Comparison of ENCODE assay signal across 10 cellular contexts in genomic region chr20:38075161-38075998, GRCh38. TPM values are rescaled to one million over a fixed set of nuclear protein-coding genes. Genes with fewer than 3 reads are reported as not detected.
DNase-seq lines count a peak whose midpoint lies in the region; ATAC-seq and TF ChIP-seq lines count a peak whose summit lies in the region.
"Had no signal": no experiment of that assay in that cellular context is flagged by ENCODE, and none has a peak within 500 bp of the region (broad histone marks: within the 10 kb centered on the region; RNA-seq: fewer than 3 reads in every experiment).

No MANE protein-coding gene starts in this region.

- no peak overlapping the region for H3K4me3 Mint-ChIP-seq in CD4-positive, alpha-beta memory T cell
- H3K4me3 Mint-ChIP-seq in progenitor cell of endocrine pancreas (ENCODE audit: low read depth): no peak overlapping the region
- H3K4me3 Mint-ChIP-seq in activated CD4-positive, alpha-beta memory T cell treated with anti-CD3 and anti-CD28 coated beads for 36 hours: no peak overlapping the region
- H3K4me3 Mint-ChIP-seq: activated naive CD4-positive, alpha-beta T cell treated with anti-CD3 and anti-CD28 coated beads for 36 hours had no signal

- no peaks in the 10 kb centered on the region for H3K27me3 Mint-ChIP-seq in CD4-positive, alpha-beta memory T cell
- no peaks in the 10 kb centered on the region for H3K27me3 Mint-ChIP-seq in progenitor cell of endocrine pancreas
- no peaks in the 10 kb centered on the region for H3K27me3 Mint-ChIP-seq in activated CD4-positive, alpha-beta memory T cell treated with anti-CD3 and anti-CD28 coated beads for 36 hours

- no peak overlapping the region for H3K4me3 ChIP-seq in CD4-positive, alpha-beta memory T cell (ENCODE audit: low read length in 2 of 2)
- H3K4me3 ChIP-seq in RWPE2 (ENCODE audit: severe bottlenecking): no peak overlapping the region
- H3K4me3 ChIP-seq in ovary: no peak overlapping the region

- ATAC-seq in RWPE2 (ENCODE audit: low read depth) (no peak), left ventricle myocardium superior (peak; percentile 51)

- H3K36me3 Mint-ChIP-seq in CD4-positive, alpha-beta memory T cell: peaks cover 55 to 85% of the 10 kb centered on the region in 2 donors
- H3K36me3 Mint-ChIP-seq in progenitor cell of endocrine pancreas (ENCODE audit: insufficient read depth): peaks cover 44% of the 10 kb centered on the region
- H3K36me3 Mint-ChIP-seq in activated CD4-positive, alpha-beta memory T cell treated with anti-CD3 and anti-CD28 coated beads for 36 hours: peaks cover 53% of the 10 kb centered on the region

- CTCF ChIA-PET in CD4-positive, alpha-beta memory T cell (lab: Charles Lee; ENCODE audit: partially characterized antibody): interaction anchor here (1.1 to 3.1 kb wide), 7 partner anchors 8 to 146 kb away, joined by 3 to 16 read pairs (median 4); no protein-coding TSS in a partner anchor
- CTCF ChIA-PET in activated CD4-positive, alpha-beta memory T cell treated with anti-CD3 and anti-CD28 coated beads for 36 hours (lab: Charles Lee): interaction anchor here (1.2 to 7.1 kb wide), 4 partner anchors 13 to 148 kb away, joined by 3 to 119 read pairs (median 16); no protein-coding TSS in a partner anchor

- H3K27ac ChIP-seq in CD4-positive, alpha-beta memory T cell (ENCODE audit: low read depth, low read length): no peak overlapping the region
- H3K27ac ChIP-seq in RWPE2 (ENCODE audit: poor library complexity, severe bottlenecking): peak overlapping the region; percentile 51
- H3K27ac ChIP-seq in ovary: no peak overlapping the region

- WGBS in ovary, 3 donors: 64 to 80% (median 72%) methylated on average over 3 of the region's 3 CpGs

- no peaks in the 10 kb centered on the region for H3K27me3 ChIP-seq in CD4-positive, alpha-beta memory T cell (ENCODE audit: insufficient read depth, low read length)
- H3K27me3 ChIP-seq in RWPE2 (ENCODE audit: insufficient read depth, poor library complexity, severe bottlenecking) (no peaks in the 10 kb centered on the region), ovary (no peaks in the 10 kb centered on the region)

- TF ChIP-seq POLR2A in ovary (IDR thresholded peaks at IDR 0.05): no peak

- POLR2A ChIA-PET in CD4-positive, alpha-beta memory T cell (lab: Charles Lee; ENCODE audit: partially characterized antibody): interaction anchor here (1.0 kb wide), 1 partner anchor 8 kb away, joined by 3 read pairs; no protein-coding TSS in a partner anchor
- POLR2A ChIA-PET in activated CD4-positive, alpha-beta memory T cell treated with anti-CD3 and anti-CD28 coated beads for 36 hours (lab: Charles Lee): interaction anchor here (0.6 kb wide), 1 partner anchor 704 kb away, joined by 3 read pairs; no protein-coding TSS in a partner anchor

- no peak for DNase-seq in CD4-positive, alpha-beta memory T cell
- DNase-seq in RWPE2 (ENCODE audit: low spot score): no peak
- no peak for DNase-seq in left ventricle myocardium superior
- DNase-seq in progenitor cell of endocrine pancreas (ENCODE audit: low spot score, unreplicated experiment): no peak
- no peak for DNase-seq in COLO829 (ENCODE audit: low spot score)
- DNase-seq in ovary: no peak
- DNase-seq in DMS79 treated with DMSO at 0.1 percent for 48 hours (lab: John Stamatoyannopoulos, UW): no peak
- no peak for DNase-seq in activated CD4-positive, alpha-beta memory T cell treated with anti-CD3 and anti-CD28 coated beads for 36 hours
- DNase-seq: activated naive CD4-positive, alpha-beta T cell treated with anti-CD3 and anti-CD28 coated beads for 36 hours; cerebellar nuclear complex had no signal

- peaks cover 0 to 1% (median 0%) of the 10 kb centered on the region in 8 donors for H3K9me3 Mint-ChIP-seq in CD4-positive, alpha-beta memory T cell
- H3K9me3 Mint-ChIP-seq in progenitor cell of endocrine pancreas (ENCODE audit: low read depth): peaks cover 10% of the 10 kb centered on the region
- H3K9me3 Mint-ChIP-seq in activated CD4-positive, alpha-beta memory T cell treated with anti-CD3 and anti-CD28 coated beads for 36 hours: peaks cover 3% of the 10 kb centered on the region
- H3K9me3 Mint-ChIP-seq: activated naive CD4-positive, alpha-beta T cell treated with anti-CD3 and anti-CD28 coated beads for 36 hours had no signal

- intact Hi-C loops in CD4-positive, alpha-beta memory T cell (cut with micrococcal nuclease): no loop called here
- intact Hi-C loops in left ventricle myocardium superior (cut with micrococcal nuclease): loop anchor here (10.0 kb wide), 1 partner anchor 89 kb away; the partner anchor contains the start of gene TGM2
- intact Hi-C loops in ovary (cut with DNase I): loop anchor here in 1 of 4 donors (10.0 kb wide), 1 partner anchor 79 kb away; no protein-coding TSS in a partner anchor
- intact Hi-C loops in activated CD4-positive, alpha-beta memory T cell treated with anti-CD3 and anti-CD28 coated beads for 36 hours (cut with micrococcal nuclease): no loop called here

- H3K36me3 ChIP-seq in CD4-positive, alpha-beta memory T cell (ENCODE audit: insufficient read depth, low read length): peaks cover 23% of the 10 kb centered on the region
- H3K36me3 ChIP-seq in RWPE2 (ENCODE audit: low read depth) (peaks cover 85% of the 10 kb centered on the region), ovary (no peaks in the 10 kb centered on the region)

- no peak for TF ChIP-seq CTCF in RWPE2 (IDR thresholded peaks at IDR 0.05; ENCODE audit: poor library complexity, severe bottlenecking)
- TF ChIP-seq CTCF in progenitor cell of endocrine pancreas (IDR thresholded peaks at IDR 0.05; ENCODE audit: unreplicated experiment): no peak
- TF ChIP-seq CTCF in ovary (IDR thresholded peaks at IDR 0.05): no peak

- H3K4me1 Mint-ChIP-seq in CD4-positive, alpha-beta memory T cell: peaks cover 14 to 28% (median 23%) of the 10 kb centered on the region in 4 donors
- H3K4me1 Mint-ChIP-seq in progenitor cell of endocrine pancreas (ENCODE audit: low read depth): peaks cover 11% of the 10 kb centered on the region
- peaks cover 16% of the 10 kb centered on the region for H3K4me1 Mint-ChIP-seq in activated CD4-positive, alpha-beta memory T cell treated with anti-CD3 and anti-CD28 coated beads for 36 hours (ENCODE audit: low read depth)

- H3K9me3 ChIP-seq in CD4-positive, alpha-beta memory T cell (ENCODE audit: control insufficient read depth in 1 of 2, low read length in 2 of 2): no peaks in the 10 kb centered on the region
- no peaks in the 10 kb centered on the region for H3K9me3 ChIP-seq in RWPE2 (ENCODE audit: severe bottlenecking)
- no peaks in the 10 kb centered on the region for H3K9me3 ChIP-seq in ovary

- no peak for TF ChIP-seq EP300 in ovary (IDR thresholded peaks at IDR 0.05)

- peak overlapping the region in 4 of 7 donors; percentile 1 to 46 (median 31) for H3K27ac Mint-ChIP-seq in CD4-positive, alpha-beta memory T cell
- H3K27ac Mint-ChIP-seq in progenitor cell of endocrine pancreas: peak overlapping the region; percentile 42
- H3K27ac Mint-ChIP-seq in activated CD4-positive, alpha-beta memory T cell treated with anti-CD3 and anti-CD28 coated beads for 36 hours: no peak overlapping the region
- H3K27ac Mint-ChIP-seq: activated naive CD4-positive, alpha-beta T cell treated with anti-CD3 and anti-CD28 coated beads for 36 hours had no signal

- no peaks in the 10 kb centered on the region for H3K4me1 ChIP-seq in CD4-positive, alpha-beta memory T cell (ENCODE audit: insufficient read depth, low read length)
- H3K4me1 ChIP-seq in RWPE2 (ENCODE audit: insufficient read depth, poor library complexity, severe bottlenecking): no peaks in the 10 kb centered on the region
- peaks cover 16% of the 10 kb centered on the region for H3K4me1 ChIP-seq in ovary (ENCODE audit: insufficient read depth)

RNA-seq across cellular contexts. Expression of gene RPRD1B, which starts 41.8 kb away (rescaled TPM):
- total RNA-seq in CD4-positive, alpha-beta memory T cell: 10 to 100 TPM; 42.8 to 43.8 TPM
- 1 to 10 TPM; 3.7 to 6.6 TPM for polyA plus RNA-seq in CD4-positive, alpha-beta memory T cell
- 65.3 TPM for total RNA-seq in left ventricle myocardium superior
- 31.7 and 37.4 TPM in 2 replicates for total RNA-seq in progenitor cell of endocrine pancreas
- total RNA-seq in ovary: 10 to 100 TPM; 21.8 to 45.3 (median 33.4) TPM
- polyA plus RNA-seq in ovary: 10 to 100 TPM; 12.1 to 36.3 TPM
- 10 to 100 TPM; 26.2 to 28.9 TPM for total RNA-seq in activated CD4-positive, alpha-beta memory T cell treated with anti-CD3 and anti-CD28 coated beads for 36 hours

RNA-seq across cellular contexts. Expression of gene TTI1, which starts 42.1 kb away (rescaled TPM):
- total RNA-seq in CD4-positive, alpha-beta memory T cell: 10 to 100 TPM; 26.1 to 26.6 TPM
- 10 to 100 TPM; 13.0 to 19.6 TPM for polyA plus RNA-seq in CD4-positive, alpha-beta memory T cell
- total RNA-seq in left ventricle myocardium superior (12.5 TPM), progenitor cell of endocrine pancreas (45.8 and 51.9 TPM in 2 replicates), ovary (10 to 100 TPM; 10.7 to 19.7 (median 16.3) TPM)
- 10 to 100 TPM in 1 of 2 donors, 1 to 10 TPM in 1; 9.3 to 18.8 TPM for polyA plus RNA-seq in ovary
- 10 to 100 TPM; 31.8 to 32.7 TPM for total RNA-seq in activated CD4-positive, alpha-beta memory T cell treated with anti-CD3 and anti-CD28 coated beads for 36 hours
